Comparison of ENCODE assay signal across 8 cellular contexts in genomic region chr19:11639602-11640471, GRCh38. TPM values are rescaled to one million over a fixed set of nuclear protein-coding genes. Genes with fewer than 3 reads are reported as not detected.
DNase-seq lines count a peak whose midpoint lies in the region; ATAC-seq and TF ChIP-seq lines count a peak whose summit lies in the region.

No MANE protein-coding gene starts in this region.

- H3K79me1 ChIP-seq in trophoblast cell (ENCODE audit: low read length): peaks cover 5% of the 10 kb centered on the region

- peak overlapping the region; percentile 79 for H3K4me3 ChIP-seq in SU-DHL-6 (ENCODE audit: insufficient read depth, low read length, poor library complexity, severe bottlenecking)
- peak overlapping the region; percentile 88 for H3K4me3 ChIP-seq in trophoblast cell (ENCODE audit: low read depth, low read length)
- peak overlapping the region; percentile 47 to 75 (median 63) for H3K4me3 ChIP-seq in transverse colon

- peak overlapping the region; percentile 47 for H2BK120ac ChIP-seq in trophoblast cell (ENCODE audit: insufficient read depth, low read length, poor library complexity)

- in situ Hi-C loops in transverse colon (cut with MboI; ENCODE audit: low pct_ligation_motif_present in 1 of 4, low pct_unique_long_range_greater_than_20kb in 1 of 4, low sequenced_read_pairs in 3 of 4): no loop called here

- no peaks in the 10 kb centered on the region for H3F3A ChIP-seq in SU-DHL-6 (ENCODE audit: insufficient read depth)

- peak overlapping the region; percentile 76 for H3K9ac ChIP-seq in SU-DHL-6 (ENCODE audit: low read length)
- H3K9ac ChIP-seq in trophoblast cell (ENCODE audit: low read length): peak overlapping the region; percentile 74

- peak overlapping the region; percentile 64 for H4K12ac ChIP-seq in trophoblast cell (ENCODE audit: low read depth, low read length)

- peak overlapping the region; percentile 55 for H3K4me2 ChIP-seq in SU-DHL-6 (ENCODE audit: low read depth, low read length, poor library complexity, severe bottlenecking)
- H3K4me2 ChIP-seq in trophoblast cell (ENCODE audit: low read length): peak overlapping the region; percentile 97

- H3K27ac ChIP-seq in SU-DHL-6 (ENCODE audit: low read depth, low read length) (no peak overlapping the region; the same call in 1 of the 2 replicates), trophoblast cell (ENCODE audit: low read depth, low read length) (peak overlapping the region; percentile 50), transverse colon (peak overlapping the region; percentile 44 to 79 (median 72))

- no peak overlapping the region for H2AK5ac ChIP-seq in trophoblast cell (ENCODE audit: low read length)

- H3K27me3 ChIP-seq in SU-DHL-6 (ENCODE audit: low read length) (no peaks in the 10 kb centered on the region), trophoblast cell (ENCODE audit: insufficient read depth, low read length) (no peaks in the 10 kb centered on the region), transverse colon (no peaks in the 10 kb centered on the region)

- H3K18ac ChIP-seq in trophoblast cell (ENCODE audit: low read length): peak overlapping the region; percentile 98

- H2AFZ ChIP-seq in SU-DHL-6 (ENCODE audit: low read depth, low read length, severe bottlenecking) (peak overlapping the region; percentile 94), trophoblast cell (ENCODE audit: insufficient read depth, low read length, poor library complexity) (peak overlapping the region; percentile 62)

- H3K23ac ChIP-seq in trophoblast cell (ENCODE audit: low read length): no peak overlapping the region

- H3K4me1 ChIP-seq in trophoblast cell (ENCODE audit: control insufficient read depth in 1 of 2, insufficient read depth in 2 of 2, low read length in 2 of 2): peaks cover 0 to 3% of the 10 kb centered on the region in 2 experiments
- H3K4me1 ChIP-seq in transverse colon: peaks cover 0 to 7% (median 4%) of the 10 kb centered on the region in 4 donors

- TF ChIP-seq EP300 in transverse colon (IDR thresholded peaks at IDR 0.05; ENCODE audit: low read depth): no peak

- H3K4ac ChIP-seq in trophoblast cell (ENCODE audit: low read depth, low read length): no peak overlapping the region

- intact Hi-C loops in cardiac septum (cut with DNase I) (no loop called here), transverse colon (cut with DNase I; ENCODE audit: low total_unique reads) (loop anchor here (5.0 kb wide), 1 partner anchor 763 kb away; no protein-coding TSS in a partner anchor)

- peak overlapping the region; percentile 63 for H4K91ac ChIP-seq in trophoblast cell (ENCODE audit: low read depth, low read length)

- H3K14ac ChIP-seq in trophoblast cell (ENCODE audit: low read length): peak overlapping the region; percentile 55

- peak; percentile 95 for ATAC-seq in HG02571 (IDR thresholded peaks at IDR 0.05; ENCODE audit: unreplicated experiment)

- H3K79me2 ChIP-seq in SU-DHL-6 (ENCODE audit: insufficient read depth, low read length): no peaks in the 10 kb centered on the region
- peaks cover 4% of the 10 kb centered on the region for H3K79me2 ChIP-seq in trophoblast cell (ENCODE audit: control insufficient read depth, insufficient read depth, low read length, poor library complexity)

- peak overlapping the region; percentile 38 for H4K8ac ChIP-seq in trophoblast cell (ENCODE audit: low read depth, low read length)

- H2BK5ac ChIP-seq in trophoblast cell (ENCODE audit: low read depth, low read length, poor library complexity): peak overlapping the region; percentile 23

- no peaks in the 10 kb centered on the region for H3K9me2 ChIP-seq in SU-DHL-6 (replicated peaks; ENCODE audit: insufficient read depth, low read length)

- H3K9me3 ChIP-seq in SU-DHL-6 (ENCODE audit: insufficient read depth, low read length): no peaks in the 10 kb centered on the region
- H3K9me3 ChIP-seq in trophoblast cell (ENCODE audit: insufficient read depth, low read depth, low read length): no peaks in the 10 kb centered on the region
- H3K9me3 ChIP-seq in transverse colon: no peaks in the 10 kb centered on the region

- H3K36me3 ChIP-seq in SU-DHL-6 (ENCODE audit: low read length): no peaks in the 10 kb centered on the region
- no peaks in the 10 kb centered on the region for H3K36me3 ChIP-seq in trophoblast cell (ENCODE audit: control insufficient read depth in 1 of 2, insufficient read depth in 2 of 2, low read length in 2 of 2)
- H3K36me3 ChIP-seq in transverse colon: no peaks in the 10 kb centered on the region

- no peak overlapping the region for H2BK12ac ChIP-seq in trophoblast cell (ENCODE audit: low read length)

- DNase-seq in GDM1 (lab: John Stamatoyannopoulos, UW) (peak; percentile 85), NCI-H1048 (lab: John Stamatoyannopoulos, UW) (peak; percentile 97), cardiac septum (ENCODE audit: low spot score) (peak; percentile 97), trophoblast cell (peak; percentile 98 to 99), transverse colon (peak; percentile 98)
- DNase-seq in activated naive CD8-positive, alpha-beta T cell treated with anti-CD3 and anti-CD28 coated beads, Interleukin-2, amount 50 U/mL, for 16 hours (ENCODE audit: low read depth, low spot score): peak; percentile 82

- H4K20me1 ChIP-seq in SU-DHL-6 (ENCODE audit: low read depth, low read length): no peaks in the 10 kb centered on the region

- WGBS in trophoblast cell (ENCODE audit: extremely low coverage, insufficient coverage, insufficient read length): no CpG with 5 or more reads among the region's 55 CpGs
- 0 to 2% methylated on average over 4 to 37 of the region's 55 CpGs for WGBS in transverse colon (ENCODE audit: low coverage in 1 of 2), 2 donors

- TF ChIP-seq POLR2A in transverse colon (IDR thresholded peaks at IDR 0.05): no peak

- TF ChIP-seq CTCF in SU-DHL-6 (IDR thresholded peaks at IDR 0.05; ENCODE audit: insufficient read depth, low read length, poor library complexity, severe bottlenecking): no peak
- TF ChIP-seq CTCF in transverse colon (IDR thresholded peaks at IDR 0.05): no peak

RNA-seq across cellular contexts. Expression of gene ZNF627, which starts 42.6 kb away (rescaled TPM):
- total RNA-seq in cardiac septum (6.4 TPM), transverse colon (10 to 100 TPM in 1 of 4 donors, 1 to 10 TPM in 2, under 1 TPM in 1; 0.40 to 10.2 (median 7.0) TPM)
- polyA plus RNA-seq in trophoblast cell (2013): 9.9 and 10.1 TPM in 2 replicates
